Comparison of ENCODE assay signal across 1 cellular context in genomic region chr7:50449881-50450690, GRCh38.
TF ChIP-seq lines count a peak whose summit lies in the region.

Gene FIGNL1, minus strand, starts transcription at chr7:50450350. Its CDS starts 3,063 bp downstream, at chr7:50447287.

TF ChIP-seq in Ishikawa, 13 proteins besides CTCF, POLR2A, EP300 and RAD21 (continued from another document):
- TF ChIP-seq REST (IDR thresholded peaks at IDR 0.05; ENCODE audit: low read depth) = no peak
- TF ChIP-seq EGR1 (IDR thresholded peaks at IDR 0.05) = peak; percentile 81
- no peak for TF ChIP-seq USF1 (IDR thresholded peaks at IDR 0.05)
- peak; percentile 32; the same call in 1 of the 2 replicates for TF ChIP-seq CREB1 (IDR thresholded peaks at IDR 0.05; ENCODE audit: low read depth)
- TF ChIP-seq YY1 (IDR thresholded peaks at IDR 0.05; ENCODE audit: low read depth) = no peak
- peak; percentile 61; the same call in 1 of the 2 replicates for TF ChIP-seq TEAD4 (IDR thresholded peaks at IDR 0.05)
- TF ChIP-seq NFIC (IDR thresholded peaks at IDR 0.05) = peak; percentile 92
- no peak for TF ChIP-seq FOXM1 (IDR thresholded peaks at IDR 0.05; ENCODE audit: borderline replicate concordance, low read depth)
- peak; percentile 60; the same call in 1 of the 2 replicates for TF ChIP-seq ZBTB7A (IDR thresholded peaks at IDR 0.05; ENCODE audit: low read depth)
- TF ChIP-seq TAF1 (IDR thresholded peaks at IDR 0.05; ENCODE audit: low read depth) = peak; percentile 77
